ENCODE assay signal across 25 cellular contexts in the genomic region with DNA sequence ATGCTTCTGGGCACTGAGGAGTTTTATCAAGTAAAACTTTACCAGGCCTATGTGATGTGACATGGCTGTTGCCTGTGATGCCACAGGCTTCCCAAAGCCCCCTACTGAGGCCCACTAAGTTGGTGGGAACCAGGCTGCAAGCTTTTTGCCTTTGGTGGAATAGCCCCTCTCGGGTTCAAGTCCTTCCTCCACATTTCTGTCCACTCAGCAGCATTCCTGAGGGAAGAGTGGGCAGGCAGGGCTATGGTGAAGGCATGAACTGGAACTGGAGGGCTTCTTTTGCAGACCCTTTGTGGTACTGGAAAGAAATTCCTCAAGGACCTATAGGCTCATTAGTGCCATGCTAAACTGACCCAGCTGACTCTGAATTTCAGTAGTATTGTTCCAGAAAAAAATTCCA. TPM values are rescaled to one million over a fixed set of nuclear protein-coding genes. Genes with fewer than 3 reads are reported as not detected.
DNase-seq lines count a peak whose midpoint lies in the region; ATAC-seq and TF ChIP-seq lines count a peak whose summit lies in the region.
"Had no signal": no experiment of that assay in that cellular context is flagged by ENCODE, and none has a peak within 500 bp of the region (broad histone marks: within the 10 kb centered on the region; RNA-seq: fewer than 3 reads in every experiment).

No MANE protein-coding gene starts in this region.

- DNase-seq in EH (ENCODE audit: low read depth), result peak; percentile 8
- DNase-seq in adrenal gland, result peak in 1 of 7 donors; percentile 33
- DNase-seq in esophagus squamous epithelium (lab: John Stamatoyannopoulos, UW), result no peak
- DNase-seq in activated naive CD4-positive, alpha-beta T cell (lab: John Stamatoyannopoulos, UW), result no peak
- no peak for DNase-seq in T-helper 17 cell
- DNase-seq: activated CD4-positive, alpha-beta T cell treated with anti-CD3 and anti-CD28 coated beads, Interleukin-2, amount 10 ng/mL, durations not matched to agents 24 days and 14 days; activated CD8-positive, alpha-beta memory T cell treated with anti-CD3 and anti-CD28 coated beads for 24 hours; activated T-cell treated with anti-CD3 and anti-CD28 coated beads for 4 hours; CD8-positive, alpha-beta memory T cell; cerebellar nuclear complex; gastrocnemius medialis; mucosa of descending colon; natural killer cell; NCI-H1436; NCI-H2081 treated with DMSO at 0.1 percent for 48 hours; NCI-H345; Peyer's patch; SHP77 treated with DMSO at 0.1 percent for 48 hours; stimulated activated naive B cell treated with anti-CD40 and anti-IgM and Interleukin-4, amounts not matched to agents 10 μg/mL and 1 μg/mL and 100 μg/mL, for 72 hours had no signal

- peaks cover 31% of the 10 kb centered on the region for H3K4me1 Mint-ChIP-seq in T-helper 17 cell

- TF ChIP-seq POLR2A in adrenal gland (IDR thresholded peaks at IDR 0.05) (no peak), esophagus squamous epithelium (IDR thresholded peaks at IDR 0.05) (no peak)

- TF ChIP-seq CTCF in adrenal gland (IDR thresholded peaks at IDR 0.05), result no peak
- no peak for TF ChIP-seq CTCF in esophagus squamous epithelium (IDR thresholded peaks at IDR 0.05)

- H3K27me3 Mint-ChIP-seq in T-helper 17 cell, result no peaks in the 10 kb centered on the region
- H3K27me3 Mint-ChIP-seq: activated CD4-positive, alpha-beta T cell treated with anti-CD3 and anti-CD28 coated beads, Interleukin-2, amount 10 ng/mL, durations not matched to agents 24 days and 14 days; activated naive CD8-positive, alpha-beta T cell; CD8-positive, alpha-beta memory T cell; stimulated activated naive B cell treated with anti-CD40 and anti-IgM and Interleukin-4, amounts not matched to agents 10 μg/mL and 1 μg/mL and 100 μg/mL, for 72 hours had no signal

- intact Hi-C loops in adrenal gland (cut with DNase I), result no loop called here
- intact Hi-C loops in esophagus squamous epithelium (cut with DNase I), result no loop called here

- 80 to 95% (median 86%) methylated on average over 1 of the region's 1 CpG for WGBS in adrenal gland, 4 donors
- WGBS in esophagus squamous epithelium, 2 donors, result 60 to 67% methylated on average over 1 of the region's 1 CpG

- H3K36me3 Mint-ChIP-seq in T-helper 17 cell (ENCODE audit: low read depth), result no peaks in the 10 kb centered on the region
- H3K36me3 Mint-ChIP-seq: natural killer cell had no signal

- H3K27me3 ChIP-seq in adrenal gland, result no peaks in the 10 kb centered on the region
- H3K27me3 ChIP-seq in esophagus squamous epithelium, result no peaks in the 10 kb centered on the region
- H3K27me3 ChIP-seq in stomach smooth muscle (ENCODE audit: control insufficient read depth in 1 of 2, insufficient read depth in 2 of 2, low read length in 2 of 2), result no peaks in the 10 kb centered on the region
- H3K27me3 ChIP-seq: gastrocnemius medialis, Peyer's patch had no signal

- H3K9me3 ChIP-seq in adrenal gland (replicated peaks in 1 of 3) (no peaks in the 10 kb centered on the region), esophagus squamous epithelium (no peaks in the 10 kb centered on the region), stomach smooth muscle (ENCODE audit: control insufficient read depth in 2 of 2, low read length in 2 of 2) (no peaks in the 10 kb centered on the region), T-helper 17 cell (ENCODE audit: control insufficient read depth, low read length, poor library complexity, severe bottlenecking) (no peaks in the 10 kb centered on the region)
- H3K9me3 ChIP-seq: gastrocnemius medialis, mucosa of descending colon, Peyer's patch had no signal

- H3K4me1 ChIP-seq in adrenal gland (replicated peaks in 1 of 2), result peaks cover 49 to 74% of the 10 kb centered on the region in 2 donors
- H3K4me1 ChIP-seq in esophagus squamous epithelium, result peaks cover 22 to 65% (median 30%) of the 10 kb centered on the region in 3 donors
- peaks cover 28% of the 10 kb centered on the region for H3K4me1 ChIP-seq in stomach smooth muscle (ENCODE audit: control insufficient read depth, insufficient read depth, low read length)

- ATAC-seq in HG03342 (IDR thresholded peaks at IDR 0.05; ENCODE audit: unreplicated experiment) (no peak), T-helper 17 cell (no peak), HG03095 (IDR thresholded peaks at IDR 0.05; ENCODE audit: unreplicated experiment) (no peak)
- ATAC-seq: mucosa of descending colon; natural killer cell; stimulated activated naive B cell treated with anti-CD40 and anti-IgM and Interleukin-4, amounts not matched to agents 10 μg/mL and 1 μg/mL and 100 μg/mL, for 72 hours had no signal

- H3K27ac ChIP-seq in adrenal gland (peak overlapping the region; percentile 14 to 89 (median 75)), esophagus squamous epithelium (peak overlapping the region; percentile 72 to 85 (median 83)), stomach smooth muscle (ENCODE audit: low read length) (peak overlapping the region; percentile 24)
- H3K27ac ChIP-seq: HL-60, Peyer's patch had no signal

- no peak overlapping the region for H3K4me3 Mint-ChIP-seq in T-helper 17 cell
- H3K4me3 Mint-ChIP-seq: activated CD4-positive, alpha-beta T cell treated with anti-CD3 and anti-CD28 coated beads, Interleukin-2, amount 10 ng/mL, durations not matched to agents 24 days and 14 days; activated naive CD8-positive, alpha-beta T cell; CD8-positive, alpha-beta memory T cell; natural killer cell; stimulated activated naive B cell treated with anti-CD40 and anti-IgM and Interleukin-4, amounts not matched to agents 10 μg/mL and 1 μg/mL and 100 μg/mL, for 72 hours had no signal

- no peak overlapping the region for H3K27ac Mint-ChIP-seq in T-helper 17 cell
- H3K27ac Mint-ChIP-seq: activated CD4-positive, alpha-beta T cell treated with anti-CD3 and anti-CD28 coated beads, Interleukin-2, amount 10 ng/mL, durations not matched to agents 24 days and 14 days had no signal

- H3K36me3 ChIP-seq in adrenal gland (replicated peaks in 1 of 2) (no peaks in the 10 kb centered on the region), esophagus squamous epithelium (no peaks in the 10 kb centered on the region), stomach smooth muscle (ENCODE audit: control insufficient read depth in 2 of 2, insufficient read depth in 2 of 2, low read length in 2 of 2) (no peaks in the 10 kb centered on the region)
- H3K36me3 ChIP-seq: gastrocnemius medialis, Peyer's patch had no signal

- H3K4me3 ChIP-seq in adrenal gland (no peak overlapping the region), esophagus squamous epithelium (no peak overlapping the region), stomach smooth muscle (ENCODE audit: low read length in 2 of 2) (no peak overlapping the region)
- H3K4me3 ChIP-seq: gastrocnemius medialis, lung, mucosa of descending colon, Peyer's patch had no signal

- no peak overlapping the region for H3K9ac ChIP-seq in stomach smooth muscle (ENCODE audit: low read length in 2 of 2)

RNA-seq across cellular contexts. Expression of gene WDR20, which starts 48.5 kb away (rescaled TPM):
- 10 to 100 TPM; 13.1 to 55.9 (median 48.1) TPM for total RNA-seq in adrenal gland
- 10 to 100 TPM; 21.5 to 46.1 (median 26.0) TPM for polyA plus RNA-seq in adrenal gland
- total RNA-seq in esophagus squamous epithelium, result 10 to 100 TPM; 16.0 to 21.9 (median 19.1) TPM
- 10 to 100 TPM; 45.1 to 50.7 TPM for total RNA-seq in T-helper 17 cell

Comparison
In these comparisons a context has a peak if more than half of its experiments do, and no peak if none do; other contexts are left out.
1. H3K27ac ChIP-seq: peak in every context shown above with its lines; median percentile 83 in esophagus squamous epithelium; 75 in adrenal gland; 24 in stomach smooth muscle.